ENCODE assay signal across 15 cellular contexts in the genomic region with DNA sequence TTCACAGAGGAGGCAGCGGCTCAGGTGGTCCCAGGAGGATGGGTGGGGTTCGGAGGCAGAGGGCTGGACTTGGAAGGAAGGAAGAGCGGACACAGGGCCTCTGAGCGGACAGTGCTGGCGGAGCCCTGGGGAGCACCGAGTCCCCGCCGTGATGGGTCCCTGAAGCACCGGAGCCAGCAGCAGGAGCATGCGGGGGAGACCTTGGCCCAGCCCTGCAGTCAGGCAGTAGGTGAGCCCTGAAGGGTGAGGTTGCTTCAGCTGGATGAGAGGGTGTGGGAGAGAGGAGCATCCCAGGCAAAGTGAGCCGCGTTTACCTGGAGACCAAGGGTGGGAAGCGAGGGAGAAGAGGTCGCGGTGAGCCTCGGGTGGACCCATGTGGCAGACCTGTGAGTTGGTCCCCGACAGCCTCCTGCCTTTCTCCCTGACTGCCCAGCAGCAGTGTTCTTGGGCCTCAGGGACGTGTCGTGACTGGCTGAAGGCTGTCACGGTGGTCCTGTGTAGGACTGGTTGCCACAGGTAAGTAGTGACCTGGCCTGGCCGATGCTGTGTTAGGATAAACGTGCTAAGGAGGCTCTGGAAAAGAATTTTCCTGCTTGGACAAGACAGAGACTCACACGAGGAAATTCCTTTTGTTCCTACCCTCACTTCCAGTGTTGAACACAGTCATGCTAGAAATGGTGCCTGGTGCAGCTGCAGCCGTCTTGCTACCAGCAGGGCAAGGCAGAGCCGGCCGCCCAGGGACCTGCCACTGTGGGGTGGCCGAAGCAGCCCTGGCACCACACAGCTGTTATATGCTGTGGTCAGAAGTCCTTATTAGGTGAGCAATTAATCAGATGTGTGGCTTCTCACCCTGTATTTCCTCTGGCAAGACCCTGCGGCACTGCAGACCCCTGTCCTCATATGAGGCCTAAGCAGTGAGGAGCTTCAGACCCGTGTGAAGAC.
"Had no signal": no experiment of that assay in that cellular context is flagged by ENCODE, and none has a peak within 500 bp of the region (broad histone marks: within the 10 kb centered on the region; RNA-seq: fewer than 3 reads in every experiment).

No MANE protein-coding gene starts in this region.

- H3K4me3 Mint-ChIP-seq: activated CD4-positive, alpha-beta T cell treated with anti-CD3 and anti-CD28 coated beads for 36 hours; activated naive CD4-positive, alpha-beta T cell treated with anti-CD3 and anti-CD28 coated beads for 36 hours; activated T-cell treated with anti-CD3 and anti-CD28 coated beads, Interleukin-2, amount 50 U/mL, for 4 hours; WTC11 had no signal

- H3K27me3 Mint-ChIP-seq: activated CD4-positive, alpha-beta T cell treated with anti-CD3 and anti-CD28 coated beads for 36 hours had no signal

- H3K4me1 Mint-ChIP-seq: activated CD4-positive, alpha-beta T cell treated with anti-CD3 and anti-CD28 coated beads for 36 hours; WTC11 had no signal

- DNase-seq: activated CD4-positive, alpha-beta T cell treated with anti-CD3 and anti-CD28 coated beads for 36 hours; activated CD4-positive, alpha-beta T cell treated with anti-CD3 and anti-CD28 coated beads, Interleukin-2, amount 50 U/mL, for 48 hours; activated CD8-positive, alpha-beta memory T cell treated with anti-CD3 and anti-CD28 coated beads, Interleukin-2, amount 50 U/mL, for 48 hours; activated naive CD4-positive, alpha-beta T cell treated with anti-CD3 and anti-CD28 coated beads for 36 hours; activated T-cell treated with anti-CD3 and anti-CD28 coated beads, Interleukin-2, amount 50 U/mL, for 4 hours; aorta; brain microvascular endothelial cell; effector memory CD4-positive, alpha-beta T cell; foreskin keratinocyte; mesenchymal stem cell; stimulated activated CD4-positive, alpha-beta T cell treated with anti-CD3 and anti-CD28 coated beads, Interleukin-4, amount 100 ng/mL, for 1 hour; stimulated activated naive CD8-positive, alpha-beta T cell treated with anti-CD3 and anti-CD28 coated beads, Interleukin-15, Interleukin-2, amounts not matched to agents 100 U/mL and 50 U/mL, for 24 hours; upper lobe of right lung had no signal

- H3K9me3 Mint-ChIP-seq: activated naive CD4-positive, alpha-beta T cell treated with anti-CD3 and anti-CD28 coated beads for 36 hours; activated T-cell treated with anti-CD3 and anti-CD28 coated beads, Interleukin-2, amount 50 U/mL, for 4 hours; activated T-helper 2 cell treated with anti-CD3 and anti-CD28 coated beads, Interferon-gamma antibody, Interleukin-2, Interleukin-4, amounts not matched to agents 10 μg/mL and 5 μg/mL and 100 μg/mL, durations not matched to agents 14 hours and 24 hours and 36 hours had no signal

- ATAC-seq: activated CD4-positive, alpha-beta T cell treated with anti-CD3 and anti-CD28 coated beads for 36 hours; activated T-cell treated with anti-CD3 and anti-CD28 coated beads, Interleukin-2, amount 50 U/mL, for 4 hours; foreskin keratinocyte; stimulated activated naive CD8-positive, alpha-beta T cell treated with anti-CD3 and anti-CD28 coated beads, Interleukin-15, Interleukin-2, amounts not matched to agents 100 U/mL and 50 U/mL, for 24 hours; WTC11 had no signal

- H3K27ac Mint-ChIP-seq: activated CD4-positive, alpha-beta T cell treated with anti-CD3 and anti-CD28 coated beads for 36 hours; activated naive CD4-positive, alpha-beta T cell treated with anti-CD3 and anti-CD28 coated beads for 36 hours; activated T-helper 2 cell treated with anti-CD3 and anti-CD28 coated beads, Interferon-gamma antibody, Interleukin-2, Interleukin-4, amounts not matched to agents 10 μg/mL and 5 μg/mL and 100 μg/mL, durations not matched to agents 14 hours and 24 hours and 36 hours; WTC11 had no signal
